Comparison of ENCODE assay signal across 8 cellular contexts in the genomic region with DNA sequence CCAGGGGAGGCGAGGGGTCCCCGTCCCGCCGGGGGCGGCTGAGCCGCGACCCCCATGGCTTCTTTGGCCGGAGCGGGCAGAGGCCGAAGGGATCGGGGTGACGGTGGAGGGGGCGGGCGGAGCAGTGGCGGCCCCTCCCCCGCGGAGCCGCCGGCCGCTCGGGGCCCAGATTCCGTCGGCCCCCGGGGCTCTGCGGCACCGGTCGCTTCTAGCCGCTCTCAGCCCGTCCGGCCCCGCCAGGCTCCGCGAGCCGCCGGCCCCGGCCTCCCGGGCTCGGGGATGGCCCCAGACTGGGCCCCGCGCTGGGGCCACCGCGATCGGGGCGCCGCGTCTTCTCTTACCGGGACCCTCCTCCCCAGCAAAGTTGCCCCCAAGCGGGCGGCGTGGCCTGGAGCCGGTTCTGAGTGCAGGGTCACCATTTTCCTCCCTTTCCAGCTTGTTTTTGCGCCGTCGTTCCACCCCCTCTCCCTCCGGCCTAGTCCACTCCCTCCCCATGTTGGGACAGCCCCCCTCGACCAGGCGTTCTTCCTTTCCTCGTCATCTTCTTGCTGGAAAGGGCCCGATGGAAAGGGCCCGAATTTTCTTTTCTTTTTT. TPM values are rescaled to one million over a fixed set of nuclear protein-coding genes. Genes with fewer than 3 reads are reported as not detected.
DNase-seq lines count a peak whose midpoint lies in the region; ATAC-seq and TF ChIP-seq lines count a peak whose summit lies in the region.

No MANE protein-coding gene starts in this region.

- peaks cover 11 to 72% of the 10 kb centered on the region in 2 donors for H3K4me1 ChIP-seq in left lung

- no peaks in the 10 kb centered on the region for H3K9me3 Mint-ChIP-seq in T-helper 2 cell treated with Interferon-gamma antibody and Interleukin-4, amounts not matched to agents 5 μg/mL and 100 μg/mL, for 36 hours

- POLR2A ChIA-PET in AG04450 (lab: Yijun Ruan, JAX), result interaction anchor here (0.5 to 1.2 kb wide), 4 partner anchors 14 to 170 kb away, joined by 3 to 5 read pairs (median 4); no protein-coding TSS in a partner anchor

- no peaks in the 10 kb centered on the region for H3K27me3 Mint-ChIP-seq in T-helper 2 cell treated with Interferon-gamma antibody and Interleukin-4, amounts not matched to agents 5 μg/mL and 100 μg/mL, for 36 hours (ENCODE audit: low read depth)

- H3K27ac Mint-ChIP-seq in T-helper 2 cell treated with Interferon-gamma antibody and Interleukin-4, amounts not matched to agents 5 μg/mL and 100 μg/mL, for 36 hours, result peak overlapping the region; percentile 90

- H3K4me3 ChIP-seq in AG04450 (ENCODE audit: low read depth, low read length), result peak overlapping the region; percentile 96
- peak overlapping the region; percentile 78 to 91 for H3K4me3 ChIP-seq in left lung

- H3K27ac ChIP-seq in AG04450 (ENCODE audit: low read depth, low read length), result peak overlapping the region; percentile 86
- peak overlapping the region; percentile 97 to 99 for H3K27ac ChIP-seq in left lung

- CTCF ChIA-PET in AG04450 (lab: Charles Lee), result no interaction called here

- H3K36me3 Mint-ChIP-seq in T-helper 2 cell treated with Interferon-gamma antibody and Interleukin-4, amounts not matched to agents 5 μg/mL and 100 μg/mL, for 36 hours (ENCODE audit: low read depth), result peaks cover 10% of the 10 kb centered on the region

- H3K27me3 ChIP-seq in AG04450 (ENCODE audit: control insufficient read depth, insufficient read depth, low read length), result no peaks in the 10 kb centered on the region
- no peaks in the 10 kb centered on the region for H3K27me3 ChIP-seq in left lung

- TF ChIP-seq CTCF in AG04450 (IDR thresholded peaks at IDR 0.05; ENCODE audit: low read depth, low read length), result no peak
- no peak for TF ChIP-seq CTCF in left lung (IDR thresholded peaks at IDR 0.05)

- peaks cover 0 to 4% of the 10 kb centered on the region in 2 donors for H3K36me3 ChIP-seq in left lung

- H3K4me1 Mint-ChIP-seq in T-helper 2 cell treated with Interferon-gamma antibody and Interleukin-4, amounts not matched to agents 5 μg/mL and 100 μg/mL, for 36 hours (ENCODE audit: low read depth), result peaks cover 40% of the 10 kb centered on the region

- peak overlapping the region; percentile 98 for H3K4me3 Mint-ChIP-seq in T-helper 2 cell treated with Interferon-gamma antibody and Interleukin-4, amounts not matched to agents 5 μg/mL and 100 μg/mL, for 36 hours

- DNase-seq in AG04450 (ENCODE audit: low read depth, low spot score) (no peak), dermis blood vessel endothelial cell (peak; percentile 76), left lung (peak; percentile 67 to 87), NCI-H1092 (lab: John Stamatoyannopoulos, UW) (no peak)
- peak; percentile 27 for DNase-seq in T-helper 2 cell treated with Interferon-gamma antibody and Interleukin-4, amounts not matched to agents 5 μg/mL and 100 μg/mL, for 36 hours (ENCODE audit: low spot score)
- DNase-seq in stimulated activated CD4-positive, alpha-beta T cell treated with anti-CD3 and anti-CD28 coated beads, Interleukin-4, amount 100 ng/mL, for 24 hours, result peak; percentile 26

- H3K9me3 ChIP-seq in AG04450 (ENCODE audit: control insufficient read depth, insufficient read depth, low read length) (no peaks in the 10 kb centered on the region; the same call in 1 of the 2 replicates), left lung (no peaks in the 10 kb centered on the region)

- ATAC-seq in GM18867 (IDR thresholded peaks at IDR 0.05; ENCODE audit: unreplicated experiment) (peak; percentile 23), HG03280 (IDR thresholded peaks at IDR 0.05; ENCODE audit: unreplicated experiment) (peak; percentile 32), left lung (peak; percentile 55)

- intact Hi-C loops in left lung (cut with DNase I), result no loop called here

RNA-seq across cellular contexts. Expression of a gene that starts 0.8 kb away (rescaled TPM):
- polyA plus RNA-seq in AG04450 (2011; rRNA removed), result 31.2 and 36.9 TPM in 2 replicates
- polyA minus RNA-seq in AG04450 (2011; rRNA and poly(A)+ RNA removed), result 69.8 and 88.5 TPM in 2 replicates
- total RNA-seq in dermis blood vessel endothelial cell, result 30.5 and 46.1 TPM in 2 replicates
- 10 to 100 TPM; 44.8 to 53.5 TPM for total RNA-seq in left lung

Comparison
In these comparisons a context has a peak if more than half of its experiments do, and no peak if none do; other contexts are left out.
1. DNase-seq: peak in T-helper 2 cell treated with Interferon-gamma antibody and Interleukin-4, amounts not matched to agents 5 μg/mL and 100 μg/mL, for 36 hours (single experiment), dermis blood vessel endothelial cell (single experiment), left lung (2 of 2) and stimulated activated CD4-positive, alpha-beta T cell treated with anti-CD3 and anti-CD28 coated beads, Interleukin-4, amount 100 ng/mL, for 24 hours (single experiment); none in AG04450 (single experiment) and NCI-H1092 (single experiment).
2. Peak in every context shown above with its lines, with median percentiles within 50 percentile points of each other: ATAC-seq.